Comparison of ENCODE assay signal across 8 cellular contexts in genomic region chrX:152831391-152831790, GRCh38. TPM values are rescaled to one million over a fixed set of nuclear protein-coding genes. Genes with fewer than 3 reads are reported as not detected.
A peak's percentile ranks its signal among the peaks of the same experiment; 100 is the strongest.
DNase-seq lines count a peak whose midpoint lies in the region; ATAC-seq, FAIRE-seq and TF ChIP-seq lines count a peak whose summit lies in the region.

No MANE protein-coding gene starts in this region.

- intact Hi-C loops in activated B cell treated with CpG ODN at 0.5 μM for 24 hours (cut with micrococcal nuclease), result loop anchor here (2.0 kb wide), 1 partner anchor 1435 kb away; the partner anchor contains the start of gene VMA21
- intact Hi-C loops in spleen (cut with DNase I; ENCODE audit: low total_unique reads), result no loop called here

- H3K27ac ChIP-seq in HEK293 (ENCODE audit: extremely low read depth, low read depth, low read length) (peak overlapping the region; percentile 44; the same call in 1 of the 2 replicates), hepatocyte (peak overlapping the region; percentile 79), spleen (peak overlapping the region in 6 of 8 donors; percentile 60 to 82 (median 74))

- POLR2A ChIA-PET in HEK293 (lab: Yijun Ruan, JAX), result interaction anchor here (0.5 to 2.0 kb wide), 4 partner anchors 8 to 194 kb away, joined by 3 to 13 read pairs (median 4); partner anchors contain the start of gene GABRQ
- POLR2A ChIA-PET in activated B cell treated with CpG ODN at 0.5 μM for 24 hours (lab: Charles Lee), result interaction anchor here (1.2 kb wide), 1 partner anchor 1435 kb away, joined by 6 read pairs; the partner anchor contains the start of gene VMA21

- H3K36me3 Mint-ChIP-seq in activated B cell treated with CpG ODN at 0.5 μM for 24 hours (ENCODE audit: low read depth), result peaks cover 24% of the 10 kb centered on the region

- WGBS in hepatocyte (ENCODE audit: low lambda C conversion rate, missing lambda C conversion rate), result 41% methylated on average over 10 of the region's 10 CpGs
- WGBS in spleen, 5 donors, result 5 to 38% (median 15%) methylated on average over 3 to 10 of the region's 10 CpGs

- peak overlapping the region; percentile 78 for H3K4me2 ChIP-seq in hepatocyte

- H3K4me3 ChIP-seq in HEK293 (ENCODE audit: low read depth, low read length), result peak overlapping the region; percentile 60
- H3K4me3 ChIP-seq in hepatocyte, result peak overlapping the region; percentile 39
- peak overlapping the region; percentile 47 to 85 (median 56) for H3K4me3 ChIP-seq in spleen

- FAIRE-seq in GM12891 (lab: Jason Lieb, UNC), result no peak

- H3K9me2 ChIP-seq in hepatocyte (replicated peaks; ENCODE audit: insufficient read depth), result no peaks in the 10 kb centered on the region

- peak overlapping the region; percentile 94 for H3K4me3 Mint-ChIP-seq in activated B cell treated with CpG ODN at 0.5 μM for 24 hours

- peak overlapping the region; percentile 47 for H2AFZ ChIP-seq in hepatocyte

- TF ChIP-seq POLR2A in spleen (IDR thresholded peaks at IDR 0.05) (no peak), GM12891 (IDR thresholded peaks at IDR 0.05; ENCODE audit: low read depth, low read length) (no peak)

- peaks cover 29% of the 10 kb centered on the region for H3K4me1 Mint-ChIP-seq in activated B cell treated with CpG ODN at 0.5 μM for 24 hours

- no peaks in the 10 kb centered on the region for H4K20me1 ChIP-seq in hepatocyte (ENCODE audit: insufficient read depth, poor library complexity, severe bottlenecking)

- TF ChIP-seq CTCF in HEK293 (tag by site-specific recombination; IDR thresholded peaks at IDR 0.05) (no peak), activated B cell treated with CpG ODN at 0.5 μM for 24 hours (IDR thresholded peaks at IDR 0.05) (no peak), hepatocyte (IDR thresholded peaks at IDR 0.05; ENCODE audit: poor library complexity) (no peak), spleen (IDR thresholded peaks at IDR 0.05 in 8 of 11, conservative IDR thresholded peaks at IDR 0.05 in 3 of 11) (no peak)

- H3K27me3 Mint-ChIP-seq in activated B cell treated with CpG ODN at 0.5 μM for 24 hours, result no peaks in the 10 kb centered on the region

- H3K9me3 ChIP-seq in HEK293 (ENCODE audit: control insufficient read depth, insufficient read depth, low read depth, low read length), result no peaks in the 10 kb centered on the region
- no peaks in the 10 kb centered on the region for H3K9me3 ChIP-seq in hepatocyte (ENCODE audit: low read depth)
- H3K9me3 ChIP-seq in spleen, result peaks cover 0 to under 1% (median 0%) of the 10 kb centered on the region in 8 donors

- no peak for DNase-seq in activated B cell treated with CpG ODN at 0.5 μM for 24 hours
- DNase-seq in hepatocyte (ENCODE audit: low spot score), result no peak
- no peak for DNase-seq in spleen
- DNase-seq in GM12891 (ENCODE audit: insufficient read length, low spot score), result no peak
- DNase-seq in central memory CD4-positive, alpha-beta T cell, result no peak
- DNase-seq in NCI-H748 (lab: John Stamatoyannopoulos, UW; ENCODE audit: unreplicated experiment), result no peak

- CTCF ChIA-PET in HEK293 (lab: Yijun Ruan, JAX) (interaction anchor here (0.7 to 2.7 kb wide), 4 partner anchors 10 to 700 kb away, joined by 3 to 20 read pairs (median 8); no protein-coding TSS in a partner anchor), activated B cell treated with CpG ODN at 0.5 μM for 24 hours (lab: Charles Lee) (interaction anchor here (1.0 kb wide), 1 partner anchor 110 kb away, joined by 3 read pairs; no protein-coding TSS in a partner anchor)

- H3K79me2 ChIP-seq in hepatocyte, result peaks cover 38% of the 10 kb centered on the region

- H3K9me3 Mint-ChIP-seq in activated B cell treated with CpG ODN at 0.5 μM for 24 hours, result no peaks in the 10 kb centered on the region

- H3K4me1 ChIP-seq in HEK293 (ENCODE audit: control insufficient read depth, insufficient read depth, low read length) (no peaks in the 10 kb centered on the region), hepatocyte (ENCODE audit: insufficient read depth) (no peaks in the 10 kb centered on the region), spleen (peaks cover 0 to 31% (median 17%) of the 10 kb centered on the region in 6 donors)

- H3K27me3 ChIP-seq in hepatocyte (no peaks in the 10 kb centered on the region), spleen (replicated peaks in 1 of 7) (no peaks in the 10 kb centered on the region)

- H3K27ac Mint-ChIP-seq in activated B cell treated with CpG ODN at 0.5 μM for 24 hours, result peak overlapping the region; percentile 94

- no peak for ATAC-seq in activated B cell treated with CpG ODN at 0.5 μM for 24 hours (ENCODE audit: low read depth)
- no peak for ATAC-seq in GM19324 (IDR thresholded peaks at IDR 0.05; ENCODE audit: low FRiP score, unreplicated experiment)

- H3K36me3 ChIP-seq in HEK293 (ENCODE audit: control insufficient read depth in 2 of 2, insufficient read depth in 1 of 2, low read length in 2 of 2) (peaks cover 0 to 47% of the 10 kb centered on the region in 2 experiments; a peak in 1 of 3 replicates), hepatocyte (replicated peaks; ENCODE audit: insufficient read depth, low read depth) (no peaks in the 10 kb centered on the region), spleen (peaks cover 0 to 22% (median 0%) of the 10 kb centered on the region in 6 donors)

TF ChIP-seq in HEK293, 187 proteins besides CTCF, POLR2A, EP300 and RAD21:
- TF ChIP-seq ZNF274 (IDR thresholded peaks at IDR 0.05; ENCODE audit: low read length) (no peak), ZNF274 (tag by site-specific recombination; IDR thresholded peaks at IDR 0.05; ENCODE audit: borderline replicate concordance) (no peak), ZNF335 (tag by site-specific recombination; conservative IDR thresholded peaks at IDR 0.05) (0 out of 2 replicates have a peak, but pooled peaks have one; percentile 6), EGR2 (tag by site-specific recombination; IDR thresholded peaks at IDR 0.05; ENCODE audit: low read depth) (peak; percentile 56), ZFHX2 (tag by site-specific recombination; conservative IDR thresholded peaks at IDR 0.05) (peak; percentile 69)

TF ChIP-seq in GM12891, 5 proteins besides CTCF, POLR2A, EP300 and RAD21:
- TF ChIP-seq SPI1 (IDR thresholded peaks at IDR 0.05; ENCODE audit: low read depth, low read length) (no peak), PAX5 (IDR thresholded peaks at IDR 0.05; ENCODE audit: insufficient read depth, low read length, severe bottlenecking) (no peak), POLR2AphosphoS5 (IDR thresholded peaks at IDR 0.05; ENCODE audit: low read depth, low read length) (no peak), POU2F2 (IDR thresholded peaks at IDR 0.05; ENCODE audit: low read depth, low read length) (no peak), TAF1 (IDR thresholded peaks at IDR 0.05; ENCODE audit: low read depth, low read length) (no peak)

RNA-seq across cellular contexts. Expression of gene NSDHL, which starts 0.5 kb away (rescaled TPM):
- total RNA-seq in activated B cell treated with CpG ODN at 0.5 μM for 24 hours (17.8 and 18.4 TPM in 2 replicates), hepatocyte (46.2 and 56.7 TPM in 2 replicates), spleen (10 to 100 TPM in 2 of 7 donors, 1 to 10 TPM in 5; 8.1 to 11.2 (median 9.9) TPM)
- polyA plus RNA-seq in hepatocyte (47.8 and 62.9 TPM in 2 replicates), spleen (1 to 10 TPM; 6.1 to 8.3 (median 7.2) TPM)
- polyA plus RNA-seq in GM12891 (2012; ENCODE audit: low read depth, missing spikeins), result 18.6 TPM

RNA-seq across cellular contexts. Expression of gene CETN2, which starts 0.8 kb away (rescaled TPM):
- total RNA-seq in activated B cell treated with CpG ODN at 0.5 μM for 24 hours (13.3 and 16.1 TPM in 2 replicates), hepatocyte (43.7 and 44.8 TPM in 2 replicates), spleen (10 to 100 TPM in 6 of 7 donors, 1 to 10 TPM in 1; 9.4 to 19.6 (median 11.8) TPM)
- polyA plus RNA-seq in hepatocyte (45.5 and 46.0 TPM in 2 replicates), spleen (10 to 100 TPM; 17.8 to 25.0 (median 21.2) TPM)
- 17.4 TPM for polyA plus RNA-seq in GM12891 (2012; ENCODE audit: low read depth, missing spikeins)
